ENCODE assay signal across 1 cellular context in the genomic region with DNA sequence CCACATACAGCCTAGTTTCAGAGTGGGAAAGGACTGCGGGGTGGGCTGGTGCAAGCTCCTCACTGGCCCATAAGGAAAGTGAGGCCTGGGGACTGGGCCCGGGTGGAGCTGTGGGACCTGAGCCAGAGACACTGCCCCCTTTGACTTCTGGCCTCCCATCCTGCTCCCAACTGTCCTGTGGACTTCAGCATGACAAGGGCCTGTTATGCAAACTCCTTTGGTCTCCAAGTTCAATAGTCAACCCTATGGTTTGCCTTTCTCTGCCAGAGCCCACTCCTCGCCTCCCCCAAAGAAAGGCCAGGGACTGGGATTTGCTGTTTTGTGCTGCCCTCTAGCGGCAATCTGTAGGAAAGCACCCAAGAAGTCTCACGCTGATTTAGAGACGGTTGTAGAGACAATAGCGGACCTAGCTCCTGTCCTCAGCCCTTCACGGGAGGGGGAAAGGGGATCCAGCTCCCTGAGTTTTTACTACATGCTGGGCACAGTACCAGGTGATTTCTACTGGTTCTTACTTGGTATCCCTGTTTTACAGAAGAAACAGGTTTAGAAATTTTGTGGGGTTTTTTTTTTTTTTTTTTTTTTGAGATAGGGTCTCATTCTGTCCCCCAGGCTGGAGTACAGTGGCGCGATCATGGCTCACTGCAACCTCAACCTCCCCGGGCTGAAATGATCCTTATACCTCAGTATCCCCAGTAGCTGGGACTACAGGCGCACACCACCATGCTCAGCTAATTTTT.
TF ChIP-seq lines count a peak whose summit lies in the region.

No MANE protein-coding gene starts in this region.

TF ChIP-seq in K562, 482 proteins besides CTCF, POLR2A, EP300 and RAD21 (continued from another document and continues in another):
- TF ChIP-seq MAFG (tag; conservative IDR thresholded peaks at IDR 0.05) (no peak), DIDO1 (tag; IDR thresholded peaks at IDR 0.05; ENCODE audit: low read depth) (no peak), ZNF212 (CRISPR knock-in tag; IDR thresholded peaks at IDR 0.05) (no peak), ZNF140 (CRISPR knock-in tag; IDR thresholded peaks at IDR 0.05) (no peak), GABPB1 (CRISPR knock-in tag; IDR thresholded peaks at IDR 0.05) (no peak), THRAP3 (IDR thresholded peaks at IDR 0.05; ENCODE audit: borderline replicate concordance) (no peak), NUFIP1 (IDR thresholded peaks at IDR 0.05; ENCODE audit: partially characterized antibody) (no peak), KDM1A (IDR thresholded peaks at IDR 0.05) (no peak), NFIC (IDR thresholded peaks at IDR 0.05) (0 out of 2 replicates have a peak, but pooled peaks have one; percentile 36), BHLHE40 (IDR thresholded peaks at IDR 0.05; ENCODE audit: low read length) (no peak), CC2D1A (IDR thresholded peaks at IDR 0.05) (0 out of 2 replicates have a peak, but pooled peaks have one; percentile 47), RFX7 (CRISPR knock-in tag; IDR thresholded peaks at IDR 0.05) (no peak), KLF6 (CRISPR knock-in tag; IDR thresholded peaks at IDR 0.05; ENCODE audit: borderline replicate concordance) (no peak), MYC (IDR thresholded peaks at IDR 0.05; ENCODE audit: low read depth, low read length) (0 out of 2 replicates have a peak, but pooled peaks have one; percentile 16), MYC (CRISPR knock-in tag; IDR thresholded peaks at IDR 0.05; ENCODE audit: borderline replicate concordance, low read depth) (no peak), MYBL2 (IDR thresholded peaks at IDR 0.05; ENCODE audit: low read depth) (no peak), MYBL2 (CRISPR knock-in tag; IDR thresholded peaks at IDR 0.05; ENCODE audit: borderline replicate concordance) (no peak), JUND (IDR thresholded peaks at IDR 0.05; ENCODE audit: borderline replicate concordance, low read depth, low read length) (no peak), JUND (tag; IDR thresholded peaks at IDR 0.05; ENCODE audit: borderline replicate concordance, low read depth, low read length) (no peak), U2AF2 (optimal IDR thresholded peaks at IDR 0.05; ENCODE audit: low read depth, low read length) (no peak), ZNF224 (CRISPR knock-in tag; IDR thresholded peaks at IDR 0.05) (no peak)
- TF ChIP-seq, protein P1, sequence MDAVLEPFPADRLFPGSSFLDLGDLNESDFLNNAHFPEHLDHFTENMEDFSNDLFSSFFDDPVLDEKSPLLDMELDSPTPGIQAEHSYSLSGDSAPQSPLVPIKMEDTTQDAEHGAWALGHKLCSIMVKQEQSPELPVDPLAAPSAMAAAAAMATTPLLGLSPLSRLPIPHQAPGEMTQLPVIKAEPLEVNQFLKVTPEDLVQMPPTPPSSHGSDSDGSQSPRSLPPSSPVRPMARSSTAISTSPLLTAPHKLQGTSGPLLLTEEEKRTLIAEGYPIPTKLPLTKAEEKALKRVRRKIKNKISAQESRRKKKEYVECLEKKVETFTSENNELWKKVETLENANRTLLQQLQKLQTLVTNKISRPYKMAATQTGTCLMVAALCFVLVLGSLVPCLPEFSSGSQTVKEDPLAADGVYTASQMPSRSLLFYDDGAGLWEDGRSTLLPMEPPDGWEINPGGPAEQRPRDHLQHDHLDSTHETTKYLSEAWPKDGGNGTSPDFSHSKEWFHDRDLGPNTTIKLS (IDR thresholded peaks at IDR 0.05; ENCODE audit: borderline replicate concordance, low read depth), result no peak
- TF ChIP-seq, protein P2, sequence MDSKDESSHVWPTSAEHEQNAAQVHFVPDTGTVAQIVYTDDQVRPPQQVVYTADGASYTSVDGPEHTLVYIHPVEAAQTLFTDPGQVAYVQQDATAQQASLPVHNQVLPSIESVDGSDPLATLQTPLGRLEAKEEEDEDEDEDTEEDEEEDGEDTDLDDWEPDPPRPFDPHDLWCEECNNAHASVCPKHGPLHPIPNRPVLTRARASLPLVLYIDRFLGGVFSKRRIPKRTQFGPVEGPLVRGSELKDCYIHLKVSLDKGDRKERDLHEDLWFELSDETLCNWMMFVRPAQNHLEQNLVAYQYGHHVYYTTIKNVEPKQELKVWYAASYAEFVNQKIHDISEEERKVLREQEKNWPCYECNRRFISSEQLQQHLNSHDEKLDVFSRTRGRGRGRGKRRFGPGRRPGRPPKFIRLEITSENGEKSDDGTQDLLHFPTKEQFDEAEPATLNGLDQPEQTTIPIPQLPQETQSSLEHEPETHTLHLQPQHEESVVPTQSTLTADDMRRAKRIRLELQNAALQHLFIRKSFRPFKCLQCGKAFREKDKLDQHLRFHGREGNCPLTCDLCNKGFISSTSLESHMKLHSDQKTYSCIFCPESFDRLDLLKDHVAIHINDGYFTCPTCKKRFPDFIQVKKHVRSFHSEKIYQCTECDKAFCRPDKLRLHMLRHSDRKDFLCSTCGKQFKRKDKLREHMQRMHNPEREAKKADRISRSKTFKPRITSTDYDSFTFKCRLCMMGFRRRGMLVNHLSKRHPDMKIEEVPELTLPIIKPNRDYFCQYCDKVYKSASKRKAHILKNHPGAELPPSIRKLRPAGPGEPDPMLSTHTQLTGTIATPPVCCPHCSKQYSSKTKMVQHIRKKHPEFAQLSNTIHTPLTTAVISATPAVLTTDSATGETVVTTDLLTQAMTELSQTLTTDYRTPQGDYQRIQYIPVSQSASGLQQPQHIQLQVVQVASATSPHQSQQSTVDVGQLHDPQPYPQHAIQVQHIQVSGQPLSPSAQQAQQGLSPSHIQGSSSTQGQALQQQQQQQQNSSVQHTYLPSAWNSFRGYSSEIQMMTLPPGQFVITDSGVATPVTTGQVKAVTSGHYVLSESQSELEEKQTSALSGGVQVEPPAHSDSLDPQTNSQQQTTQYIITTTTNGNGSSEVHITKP (IDR thresholded peaks at IDR 0.05; ENCODE audit: partially characterized antibody), result peak; percentile 25
- TF ChIP-seq, protein P3, sequence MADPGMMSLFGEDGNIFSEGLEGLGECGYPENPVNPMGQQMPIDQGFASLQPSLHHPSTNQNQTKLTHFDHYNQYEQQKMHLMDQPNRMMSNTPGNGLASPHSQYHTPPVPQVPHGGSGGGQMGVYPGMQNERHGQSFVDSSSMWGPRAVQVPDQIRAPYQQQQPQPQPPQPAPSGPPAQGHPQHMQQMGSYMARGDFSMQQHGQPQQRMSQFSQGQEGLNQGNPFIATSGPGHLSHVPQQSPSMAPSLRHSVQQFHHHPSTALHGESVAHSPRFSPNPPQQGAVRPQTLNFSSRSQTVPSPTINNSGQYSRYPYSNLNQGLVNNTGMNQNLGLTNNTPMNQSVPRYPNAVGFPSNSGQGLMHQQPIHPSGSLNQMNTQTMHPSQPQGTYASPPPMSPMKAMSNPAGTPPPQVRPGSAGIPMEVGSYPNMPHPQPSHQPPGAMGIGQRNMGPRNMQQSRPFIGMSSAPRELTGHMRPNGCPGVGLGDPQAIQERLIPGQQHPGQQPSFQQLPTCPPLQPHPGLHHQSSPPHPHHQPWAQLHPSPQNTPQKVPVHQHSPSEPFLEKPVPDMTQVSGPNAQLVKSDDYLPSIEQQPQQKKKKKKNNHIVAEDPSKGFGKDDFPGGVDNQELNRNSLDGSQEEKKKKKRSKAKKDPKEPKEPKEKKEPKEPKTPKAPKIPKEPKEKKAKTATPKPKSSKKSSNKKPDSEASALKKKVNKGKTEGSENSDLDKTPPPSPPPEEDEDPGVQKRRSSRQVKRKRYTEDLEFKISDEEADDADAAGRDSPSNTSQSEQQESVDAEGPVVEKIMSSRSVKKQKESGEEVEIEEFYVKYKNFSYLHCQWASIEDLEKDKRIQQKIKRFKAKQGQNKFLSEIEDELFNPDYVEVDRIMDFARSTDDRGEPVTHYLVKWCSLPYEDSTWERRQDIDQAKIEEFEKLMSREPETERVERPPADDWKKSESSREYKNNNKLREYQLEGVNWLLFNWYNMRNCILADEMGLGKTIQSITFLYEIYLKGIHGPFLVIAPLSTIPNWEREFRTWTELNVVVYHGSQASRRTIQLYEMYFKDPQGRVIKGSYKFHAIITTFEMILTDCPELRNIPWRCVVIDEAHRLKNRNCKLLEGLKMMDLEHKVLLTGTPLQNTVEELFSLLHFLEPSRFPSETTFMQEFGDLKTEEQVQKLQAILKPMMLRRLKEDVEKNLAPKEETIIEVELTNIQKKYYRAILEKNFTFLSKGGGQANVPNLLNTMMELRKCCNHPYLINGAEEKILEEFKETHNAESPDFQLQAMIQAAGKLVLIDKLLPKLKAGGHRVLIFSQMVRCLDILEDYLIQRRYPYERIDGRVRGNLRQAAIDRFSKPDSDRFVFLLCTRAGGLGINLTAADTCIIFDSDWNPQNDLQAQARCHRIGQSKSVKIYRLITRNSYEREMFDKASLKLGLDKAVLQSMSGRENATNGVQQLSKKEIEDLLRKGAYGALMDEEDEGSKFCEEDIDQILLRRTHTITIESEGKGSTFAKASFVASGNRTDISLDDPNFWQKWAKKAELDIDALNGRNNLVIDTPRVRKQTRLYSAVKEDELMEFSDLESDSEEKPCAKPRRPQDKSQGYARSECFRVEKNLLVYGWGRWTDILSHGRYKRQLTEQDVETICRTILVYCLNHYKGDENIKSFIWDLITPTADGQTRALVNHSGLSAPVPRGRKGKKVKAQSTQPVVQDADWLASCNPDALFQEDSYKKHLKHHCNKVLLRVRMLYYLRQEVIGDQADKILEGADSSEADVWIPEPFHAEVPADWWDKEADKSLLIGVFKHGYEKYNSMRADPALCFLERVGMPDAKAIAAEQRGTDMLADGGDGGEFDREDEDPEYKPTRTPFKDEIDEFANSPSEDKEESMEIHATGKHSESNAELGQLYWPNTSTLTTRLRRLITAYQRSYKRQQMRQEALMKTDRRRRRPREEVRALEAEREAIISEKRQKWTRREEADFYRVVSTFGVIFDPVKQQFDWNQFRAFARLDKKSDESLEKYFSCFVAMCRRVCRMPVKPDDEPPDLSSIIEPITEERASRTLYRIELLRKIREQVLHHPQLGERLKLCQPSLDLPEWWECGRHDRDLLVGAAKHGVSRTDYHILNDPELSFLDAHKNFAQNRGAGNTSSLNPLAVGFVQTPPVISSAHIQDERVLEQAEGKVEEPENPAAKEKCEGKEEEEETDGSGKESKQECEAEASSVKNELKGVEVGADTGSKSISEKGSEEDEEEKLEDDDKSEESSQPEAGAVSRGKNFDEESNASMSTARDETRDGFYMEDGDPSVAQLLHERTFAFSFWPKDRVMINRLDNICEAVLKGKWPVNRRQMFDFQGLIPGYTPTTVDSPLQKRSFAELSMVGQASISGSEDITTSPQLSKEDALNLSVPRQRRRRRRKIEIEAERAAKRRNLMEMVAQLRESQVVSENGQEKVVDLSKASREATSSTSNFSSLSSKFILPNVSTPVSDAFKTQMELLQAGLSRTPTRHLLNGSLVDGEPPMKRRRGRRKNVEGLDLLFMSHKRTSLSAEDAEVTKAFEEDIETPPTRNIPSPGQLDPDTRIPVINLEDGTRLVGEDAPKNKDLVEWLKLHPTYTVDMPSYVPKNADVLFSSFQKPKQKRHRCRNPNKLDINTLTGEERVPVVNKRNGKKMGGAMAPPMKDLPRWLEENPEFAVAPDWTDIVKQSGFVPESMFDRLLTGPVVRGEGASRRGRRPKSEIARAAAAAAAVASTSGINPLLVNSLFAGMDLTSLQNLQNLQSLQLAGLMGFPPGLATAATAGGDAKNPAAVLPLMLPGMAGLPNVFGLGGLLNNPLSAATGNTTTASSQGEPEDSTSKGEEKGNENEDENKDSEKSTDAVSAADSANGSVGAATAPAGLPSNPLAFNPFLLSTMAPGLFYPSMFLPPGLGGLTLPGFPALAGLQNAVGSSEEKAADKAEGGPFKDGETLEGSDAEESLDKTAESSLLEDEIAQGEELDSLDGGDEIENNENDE (IDR thresholded peaks at IDR 0.05; ENCODE audit: low read depth, low read length), result no peak
- TF ChIP-seq, protein P4, sequence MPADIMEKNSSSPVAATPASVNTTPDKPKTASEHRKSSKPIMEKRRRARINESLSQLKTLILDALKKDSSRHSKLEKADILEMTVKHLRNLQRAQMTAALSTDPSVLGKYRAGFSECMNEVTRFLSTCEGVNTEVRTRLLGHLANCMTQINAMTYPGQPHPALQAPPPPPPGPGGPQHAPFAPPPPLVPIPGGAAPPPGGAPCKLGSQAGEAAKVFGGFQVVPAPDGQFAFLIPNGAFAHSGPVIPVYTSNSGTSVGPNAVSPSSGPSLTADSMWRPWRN (IDR thresholded peaks at IDR 0.05; ENCODE audit: low read depth), result no peak
- TF ChIP-seq, protein P5, sequence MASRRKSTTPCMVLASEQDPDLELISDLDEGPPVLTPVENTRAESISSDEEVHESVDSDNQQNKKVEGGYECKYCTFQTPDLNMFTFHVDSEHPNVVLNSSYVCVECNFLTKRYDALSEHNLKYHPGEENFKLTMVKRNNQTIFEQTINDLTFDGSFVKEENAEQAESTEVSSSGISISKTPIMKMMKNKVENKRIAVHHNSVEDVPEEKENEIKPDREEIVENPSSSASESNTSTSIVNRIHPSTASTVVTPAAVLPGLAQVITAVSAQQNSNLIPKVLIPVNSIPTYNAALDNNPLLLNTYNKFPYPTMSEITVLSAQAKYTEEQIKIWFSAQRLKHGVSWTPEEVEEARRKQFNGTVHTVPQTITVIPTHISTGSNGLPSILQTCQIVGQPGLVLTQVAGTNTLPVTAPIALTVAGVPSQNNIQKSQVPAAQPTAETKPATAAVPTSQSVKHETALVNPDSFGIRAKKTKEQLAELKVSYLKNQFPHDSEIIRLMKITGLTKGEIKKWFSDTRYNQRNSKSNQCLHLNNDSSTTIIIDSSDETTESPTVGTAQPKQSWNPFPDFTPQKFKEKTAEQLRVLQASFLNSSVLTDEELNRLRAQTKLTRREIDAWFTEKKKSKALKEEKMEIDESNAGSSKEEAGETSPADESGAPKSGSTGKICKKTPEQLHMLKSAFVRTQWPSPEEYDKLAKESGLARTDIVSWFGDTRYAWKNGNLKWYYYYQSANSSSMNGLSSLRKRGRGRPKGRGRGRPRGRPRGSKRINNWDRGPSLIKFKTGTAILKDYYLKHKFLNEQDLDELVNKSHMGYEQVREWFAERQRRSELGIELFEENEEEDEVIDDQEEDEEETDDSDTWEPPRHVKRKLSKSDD (conservative IDR thresholded peaks at IDR 0.05; ENCODE audit: low read length), result 0 out of 2 replicates have a peak, but pooled peaks have one; percentile 65
- TF ChIP-seq, protein P6, sequence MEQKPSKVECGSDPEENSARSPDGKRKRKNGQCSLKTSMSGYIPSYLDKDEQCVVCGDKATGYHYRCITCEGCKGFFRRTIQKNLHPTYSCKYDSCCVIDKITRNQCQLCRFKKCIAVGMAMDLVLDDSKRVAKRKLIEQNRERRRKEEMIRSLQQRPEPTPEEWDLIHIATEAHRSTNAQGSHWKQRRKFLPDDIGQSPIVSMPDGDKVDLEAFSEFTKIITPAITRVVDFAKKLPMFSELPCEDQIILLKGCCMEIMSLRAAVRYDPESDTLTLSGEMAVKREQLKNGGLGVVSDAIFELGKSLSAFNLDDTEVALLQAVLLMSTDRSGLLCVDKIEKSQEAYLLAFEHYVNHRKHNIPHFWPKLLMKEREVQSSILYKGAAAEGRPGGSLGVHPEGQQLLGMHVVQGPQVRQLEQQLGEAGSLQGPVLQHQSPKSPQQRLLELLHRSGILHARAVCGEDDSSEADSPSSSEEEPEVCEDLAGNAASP (IDR thresholded peaks at IDR 0.05), result no peak
